In the genomic region with DNA sequence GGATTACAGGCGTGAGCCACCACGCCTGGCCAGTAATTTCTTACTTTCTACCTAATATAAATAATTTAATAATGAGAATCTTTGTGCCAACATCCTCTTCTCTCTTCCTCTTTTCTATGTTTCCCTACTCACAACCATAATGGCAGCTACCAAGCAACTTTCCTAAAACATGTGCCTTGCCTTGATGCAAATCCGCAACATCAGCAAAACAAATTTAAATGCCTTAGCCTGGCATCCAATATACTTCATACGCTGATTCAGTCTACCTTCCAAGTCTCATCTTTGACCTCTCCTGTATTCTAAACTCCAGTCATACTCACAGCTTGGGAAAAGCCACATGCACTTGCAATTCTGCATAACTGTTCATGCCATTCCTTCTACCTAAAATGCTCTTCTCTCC, we compare ENCODE assay signal across 28 cellular contexts.
"Had no signal": no experiment of that assay in that cellular context is flagged by ENCODE, and none has a peak within 500 bp of the region (broad histone marks: within the 10 kb centered on the region; RNA-seq: fewer than 3 reads in every experiment).

No MANE protein-coding gene starts in this region.

- H3K27ac Mint-ChIP-seq: dendritic cell treated with granulocyte-macrophage colony-stimulating factor and Interleukin-4, amounts not matched to agents 40 ng/mL and 50 ng/mL, for 4 days; endodermal cell; naive thymus-derived CD4-positive, alpha-beta T cell; nephron; neural progenitor cell; stimulated activated memory B cell treated with anti-CD40 and anti-IgM and Interleukin-4, amounts not matched to agents 10 μg/mL and 1 μg/mL and 100 μg/mL, for 72 hours; stimulated activated naive CD8-positive, alpha-beta T cell treated with anti-CD3 and anti-CD28 coated beads, Interleukin-15, Interleukin-2, amounts not matched to agents 100 ng/mL and 50 ng/mL, for 24 hours had no signal

- H3K27me3 Mint-ChIP-seq: naive thymus-derived CD4-positive, alpha-beta T cell; stimulated activated memory B cell treated with anti-CD40 and anti-IgM and Interleukin-4, amounts not matched to agents 10 μg/mL and 1 μg/mL and 100 μg/mL, for 72 hours; stimulated activated naive CD8-positive, alpha-beta T cell treated with anti-CD3 and anti-CD28 coated beads, Interleukin-15, Interleukin-2, amounts not matched to agents 100 ng/mL and 50 ng/mL, for 24 hours had no signal

- H3K4me1 ChIP-seq: colonic mucosa, neural progenitor cell, spleen, vagina had no signal

- H3K4me2 ChIP-seq: hepatocyte, neural progenitor cell had no signal

- H3K4me1 Mint-ChIP-seq: stimulated activated memory B cell treated with anti-CD40 and anti-IgM and Interleukin-4, amounts not matched to agents 10 μg/mL and 1 μg/mL and 100 μg/mL, for 72 hours had no signal

- H3K9me3 Mint-ChIP-seq: endodermal cell; nephron; neural progenitor cell; stimulated activated memory B cell treated with anti-CD40 and anti-IgM and Interleukin-4, amounts not matched to agents 10 μg/mL and 1 μg/mL and 100 μg/mL, for 72 hours; stimulated activated naive CD8-positive, alpha-beta T cell treated with anti-CD3 and anti-CD28 coated beads, Interleukin-15, Interleukin-2, amounts not matched to agents 100 ng/mL and 50 ng/mL, for 24 hours had no signal

- H3K4me3 Mint-ChIP-seq: dendritic cell treated with granulocyte-macrophage colony-stimulating factor and Interleukin-4, amounts not matched to agents 40 ng/mL and 50 ng/mL, for 4 days; endodermal cell; naive thymus-derived CD4-positive, alpha-beta T cell; nephron; neural progenitor cell; stimulated activated memory B cell treated with anti-CD40 and anti-IgM and Interleukin-4, amounts not matched to agents 10 μg/mL and 1 μg/mL and 100 μg/mL, for 72 hours; stimulated activated naive CD8-positive, alpha-beta T cell treated with anti-CD3 and anti-CD28 coated beads, Interleukin-15, Interleukin-2, amounts not matched to agents 100 ng/mL and 50 ng/mL, for 24 hours had no signal

- H3K4me3 ChIP-seq: colonic mucosa, gastroesophageal sphincter, heart left ventricle, hepatocyte, neural progenitor cell, prostate gland, right atrium auricular region, skin epidermis, spleen, thoracic aorta, tibial nerve, upper lobe of right lung, vagina had no signal

- H3K36me3 ChIP-seq: colonic mucosa, gastroesophageal sphincter, heart left ventricle, neural progenitor cell, prostate gland, right atrium auricular region, spleen, thoracic aorta, tibial nerve, upper lobe of right lung, vagina had no signal

- H3K9ac ChIP-seq: neural progenitor cell had no signal

- H3K36me3 Mint-ChIP-seq: naive thymus-derived CD4-positive, alpha-beta T cell; neural progenitor cell; stimulated activated memory B cell treated with anti-CD40 and anti-IgM and Interleukin-4, amounts not matched to agents 10 μg/mL and 1 μg/mL and 100 μg/mL, for 72 hours had no signal

- H2AFZ ChIP-seq: hepatocyte, neural progenitor cell had no signal

- ATAC-seq: esophagus mucosa; gastroesophageal sphincter; heart left ventricle; left lobe of liver; naive thymus-derived CD4-positive, alpha-beta T cell; stimulated activated memory B cell treated with anti-CD40 and anti-IgM and Interleukin-4, amounts not matched to agents 10 μg/mL and 1 μg/mL and 100 μg/mL, for 72 hours; upper lobe of right lung had no signal

- H3K9me3 ChIP-seq: colonic mucosa, gastroesophageal sphincter, heart left ventricle, prostate gland, right atrium auricular region, spleen, thoracic aorta, tibial nerve, upper lobe of right lung, vagina had no signal

- H3K27me3 ChIP-seq: colonic mucosa, gastroesophageal sphincter, heart left ventricle, hepatocyte, neural progenitor cell, right atrium auricular region, spleen, tibial nerve, upper lobe of right lung, vagina had no signal

- H3K79me2 ChIP-seq: hepatocyte had no signal

- DNase-seq: colonic mucosa; effector CD8-positive, alpha-beta T cell; endodermal cell; foreskin fibroblast; heart left ventricle; kidney; mesendoderm; midbrain; naive thymus-derived CD4-positive, alpha-beta T cell; spleen; stimulated activated CD4-positive, alpha-beta T cell treated with anti-CD3 and anti-CD28 coated beads, Interleukin-4, amount 100 ng/mL, for 4 hours; upper lobe of right lung had no signal

- H3K27ac ChIP-seq: colonic mucosa, epithelial cell of prostate, gastroesophageal sphincter, heart left ventricle, hepatocyte, neural progenitor cell, prostate gland, right atrium auricular region, skin epidermis, spleen, thoracic aorta, tibial nerve, upper lobe of right lung, vagina had no signal
